ENCODE assay signal across 1 cellular context in genomic region chr3:195698325-195699147, GRCh38.
TF ChIP-seq lines count a peak whose summit lies in the region.

No MANE protein-coding gene starts in this region.

TF ChIP-seq in K562, 482 proteins besides CTCF, POLR2A, EP300 and RAD21 (continued from another document and continues in another):
- no peak for TF ChIP-seq HDAC2 (IDR thresholded peaks at IDR 0.05)
- TF ChIP-seq IRF9 (tag; IDR thresholded peaks at IDR 0.05), result no peak; the same call in 1 of the 2 replicates
- no peak for TF ChIP-seq FUS (optimal IDR thresholded peaks at IDR 0.05; ENCODE audit: low read depth, low read length)
- TF ChIP-seq ZNF134 (CRISPR knock-in tag; conservative IDR thresholded peaks at IDR 0.05), result no peak
- no peak for TF ChIP-seq LCOR (CRISPR knock-in tag; IDR thresholded peaks at IDR 0.05)
- no peak for TF ChIP-seq MAFG (tag; conservative IDR thresholded peaks at IDR 0.05)
- TF ChIP-seq POLR2AphosphoS2 (IDR thresholded peaks at IDR 0.05; ENCODE audit: low read length), result peak; percentile 71; the same call in 1 of the 2 replicates
- TF ChIP-seq CREB5 (CRISPR knock-in tag; IDR thresholded peaks at IDR 0.05), result no peak
- no peak for TF ChIP-seq PPARD (CRISPR knock-in tag; IDR thresholded peaks at IDR 0.05)
- peak; percentile 13; the same call in 1 of the 2 replicates for TF ChIP-seq ZNF224 (CRISPR knock-in tag; IDR thresholded peaks at IDR 0.05)
- no peak for TF ChIP-seq NONO (IDR thresholded peaks at IDR 0.05; ENCODE audit: low read depth in 2 of 2, low read length in 1 of 2)
- TF ChIP-seq ZNF589 (CRISPR knock-in tag; IDR thresholded peaks at IDR 0.05; ENCODE audit: low read depth), result no peak
- no peak for TF ChIP-seq PHB2 (IDR thresholded peaks at IDR 0.05; ENCODE audit: low read depth)
- TF ChIP-seq FOXA3 (CRISPR knock-in tag; conservative IDR thresholded peaks at IDR 0.05 in 1 of 2, IDR thresholded peaks at IDR 0.05 in 1 of 2), result no peak
- TF ChIP-seq DMBX1 (CRISPR knock-in tag; IDR thresholded peaks at IDR 0.05; ENCODE audit: borderline replicate concordance), result no peak
- no peak for TF ChIP-seq FOXM1 (IDR thresholded peaks at IDR 0.05; ENCODE audit: low read depth)
- no peak for TF ChIP-seq FOXM1 (CRISPR knock-in tag; IDR thresholded peaks at IDR 0.05; ENCODE audit: low read depth)
- TF ChIP-seq HES1 (IDR thresholded peaks at IDR 0.05; ENCODE audit: low read depth), result no peak
- no peak for TF ChIP-seq ZBTB5 (IDR thresholded peaks at IDR 0.05)
- TF ChIP-seq CCAR2 (IDR thresholded peaks at IDR 0.05; ENCODE audit: low read depth, low read length), result no peak
- TF ChIP-seq ZNF57 (CRISPR knock-in tag; IDR thresholded peaks at IDR 0.05), result no peak
- no peak for TF ChIP-seq ARID2 (IDR thresholded peaks at IDR 0.05)
- TF ChIP-seq STAT5B (CRISPR knock-in tag; IDR thresholded peaks at IDR 0.05), result no peak
- TF ChIP-seq TAL1 (IDR thresholded peaks at IDR 0.05), result no peak
- no peak for TF ChIP-seq BDP1 (IDR thresholded peaks at IDR 0.05; ENCODE audit: insufficient read depth, insufficient read length)
- TF ChIP-seq MAX (CRISPR knock-in tag; IDR thresholded peaks at IDR 0.05), result no peak
- no peak for TF ChIP-seq ZNF699 (CRISPR knock-in tag; IDR thresholded peaks at IDR 0.05; ENCODE audit: insufficient replicate concordance)
- TF ChIP-seq POLR2H (tag; IDR thresholded peaks at IDR 0.05; ENCODE audit: low read depth), result no peak
- no peak for TF ChIP-seq SAFB2 (IDR thresholded peaks at IDR 0.05; ENCODE audit: borderline replicate concordance, low read depth, low read length, severe bottlenecking)
- no peak for TF ChIP-seq KDM5B (IDR thresholded peaks at IDR 0.05; ENCODE audit: insufficient replicate concordance, low read depth, low read length)
- TF ChIP-seq ZFPM2 (CRISPR knock-in tag; IDR thresholded peaks at IDR 0.05), result no peak
- no peak for TF ChIP-seq ARID3B (CRISPR knock-in tag; IDR thresholded peaks at IDR 0.05; ENCODE audit: borderline replicate concordance)
- TF ChIP-seq FOXP1 (CRISPR knock-in tag; IDR thresholded peaks at IDR 0.05), result no peak
- no peak for TF ChIP-seq CBFA2T2 (conservative IDR thresholded peaks at IDR 0.05)
- no peak for TF ChIP-seq STAG1 (CRISPR knock-in tag; IDR thresholded peaks at IDR 0.05; ENCODE audit: borderline replicate concordance)
- no peak for TF ChIP-seq TAF7 (tag; IDR thresholded peaks at IDR 0.05)
- peak; percentile 14 for TF ChIP-seq CHD1 (IDR thresholded peaks at IDR 0.05; ENCODE audit: low read length)
- no peak for TF ChIP-seq BMI1 (IDR thresholded peaks at IDR 0.05; ENCODE audit: low read length)
- peak; percentile 21; the same call in 1 of the 2 replicates for TF ChIP-seq MYNN (IDR thresholded peaks at IDR 0.05)
- TF ChIP-seq MYNN (CRISPR knock-in tag; IDR thresholded peaks at IDR 0.05), result no peak
- TF ChIP-seq NR2F6 (CRISPR knock-in tag; IDR thresholded peaks at IDR 0.05), result peak; percentile 20; the same call in 1 of the 2 replicates
- no peak for TF ChIP-seq ZBTB17 (CRISPR knock-in tag; IDR thresholded peaks at IDR 0.05)
- peak; percentile 53; the same call in 1 of the 2 replicates for TF ChIP-seq PTRF (tag; IDR thresholded peaks at IDR 0.05)
- TF ChIP-seq ATF2 (CRISPR knock-in tag; IDR thresholded peaks at IDR 0.05), result no peak
- TF ChIP-seq ZNF75A (CRISPR knock-in tag; IDR thresholded peaks at IDR 0.05), result no peak
- peak; percentile 54; the same call in 1 of the 2 replicates for TF ChIP-seq HMGXB4 (CRISPR knock-in tag; IDR thresholded peaks at IDR 0.05)
- 0 out of 2 replicates have a peak, but pooled peaks have one; percentile 26 for TF ChIP-seq FOXO4 (CRISPR knock-in tag; IDR thresholded peaks at IDR 0.05)
- TF ChIP-seq MBD1 (CRISPR knock-in tag; IDR thresholded peaks at IDR 0.05), result peak; percentile 55; the same call in 1 of the 2 replicates
- no peak for TF ChIP-seq YY1 (IDR thresholded peaks at IDR 0.05; ENCODE audit: borderline replicate concordance in 1 of 3, control insufficient read depth in 1 of 3, extremely low read depth in 1 of 3, insufficient read depth in 3 of 3, insufficient read length in 1 of 3, insufficient replicate concordance in 2 of 3, low read depth in 1 of 3, low read length in 2 of 3)
- no peak for TF ChIP-seq EP400 (IDR thresholded peaks at IDR 0.05)
- TF ChIP-seq ZNF695 (CRISPR knock-in tag; IDR thresholded peaks at IDR 0.05), result no peak
- TF ChIP-seq SFPQ (IDR thresholded peaks at IDR 0.05; ENCODE audit: low read depth, low read length), result no peak
- no peak; the same call in 1 of the 2 replicates for TF ChIP-seq PHF21A (IDR thresholded peaks at IDR 0.05; ENCODE audit: borderline replicate concordance, low read depth)
- no peak for TF ChIP-seq PCBP1 (IDR thresholded peaks at IDR 0.05; ENCODE audit: low read depth, low read length, poor library complexity, severe bottlenecking)
- TF ChIP-seq ZNF655 (CRISPR knock-in tag; IDR thresholded peaks at IDR 0.05), result no peak
